Comparison of ENCODE assay signal across 8 cellular contexts in genomic region chr3:128011140-128011539, GRCh38. TPM values are rescaled to one million over a fixed set of nuclear protein-coding genes. Genes with fewer than 3 reads are reported as not detected.
DNase-seq lines count a peak whose midpoint lies in the region; ATAC-seq, FAIRE-seq and TF ChIP-seq lines count a peak whose summit lies in the region.

No MANE protein-coding gene starts in this region.

- TF ChIP-seq CTCF in fibroblast of pulmonary artery (IDR thresholded peaks at IDR 0.05; ENCODE audit: low read length, missing control alignments): peak; percentile 41

- no peak overlapping the region for H3K4me3 ChIP-seq in fibroblast of pulmonary artery (replicated peaks; ENCODE audit: low read depth, low read length)

- no peaks in the 10 kb centered on the region for H3K36me3 Mint-ChIP-seq in activated T-helper 2 cell treated with anti-CD3 and anti-CD28 coated beads, Interferon-gamma antibody, Interleukin-2, Interleukin-4, amounts not matched to agents 10 μg/mL and 5 μg/mL and 100 μg/mL, durations not matched to agents 14 hours and 24 hours and 36 hours (ENCODE audit: low read depth)

- H3K4me3 Mint-ChIP-seq in activated T-helper 2 cell treated with anti-CD3 and anti-CD28 coated beads, Interferon-gamma antibody, Interleukin-2, Interleukin-4, amounts not matched to agents 10 μg/mL and 5 μg/mL and 100 μg/mL, durations not matched to agents 14 hours and 24 hours and 36 hours (ENCODE audit: low read depth): no peak overlapping the region

- peaks cover 1% of the 10 kb centered on the region for H3K27me3 Mint-ChIP-seq in activated T-helper 2 cell treated with anti-CD3 and anti-CD28 coated beads, Interferon-gamma antibody, Interleukin-2, Interleukin-4, amounts not matched to agents 10 μg/mL and 5 μg/mL and 100 μg/mL, durations not matched to agents 14 hours and 24 hours and 36 hours (ENCODE audit: low read depth)

- DNase-seq in D341Med (ENCODE audit: low spot score) (peak; percentile 78), HTR-8/SVneo (ENCODE audit: insufficient read length, low spot score) (peak; percentile 75), RPMI7951 (ENCODE audit: low read depth) (peak; percentile 20), fibroblast of pulmonary artery (ENCODE audit: low read depth) (peak; percentile 25)
- DNase-seq in stimulated activated naive CD8-positive, alpha-beta T cell treated with anti-CD3 and anti-CD28 coated beads, Interleukin-15, Interleukin-2, amounts not matched to agents 100 U/mL and 50 U/mL, for 24 hours: peak; percentile 30
- DNase-seq in activated CD4-positive, CD25-positive, alpha-beta regulatory T cell treated with anti-CD3 and anti-CD28 coated beads, Interleukin-2, amount 50 U/mL, for 72 hours: no peak
- no peak for DNase-seq in activated T-helper 2 cell treated with anti-CD3 and anti-CD28 coated beads, Interferon-gamma antibody, Interleukin-2, Interleukin-4, amounts not matched to agents 10 μg/mL and 5 μg/mL and 100 μg/mL, durations not matched to agents 14 hours and 24 hours and 36 hours (ENCODE audit: low spot score)

- no peak overlapping the region for H3K27ac Mint-ChIP-seq in activated T-helper 2 cell treated with anti-CD3 and anti-CD28 coated beads, Interferon-gamma antibody, Interleukin-2, Interleukin-4, amounts not matched to agents 10 μg/mL and 5 μg/mL and 100 μg/mL, durations not matched to agents 14 hours and 24 hours and 36 hours

- intact Hi-C loops in activated T-helper 2 cell treated with anti-CD3 and anti-CD28 coated beads, Interferon-gamma antibody, Interleukin-2, Interleukin-4, amounts not matched to agents 10 μg/mL and 5 μg/mL and 100 μg/mL, durations not matched to agents 14 hours and 24 hours and 36 hours (cut with micrococcal nuclease): no loop called here

- no peaks in the 10 kb centered on the region for H3K9me3 Mint-ChIP-seq in activated T-helper 2 cell treated with anti-CD3 and anti-CD28 coated beads, Interferon-gamma antibody, Interleukin-2, Interleukin-4, amounts not matched to agents 10 μg/mL and 5 μg/mL and 100 μg/mL, durations not matched to agents 14 hours and 24 hours and 36 hours

- ATAC-seq in stimulated activated naive CD8-positive, alpha-beta T cell treated with anti-CD3 and anti-CD28 coated beads, Interleukin-15, Interleukin-2, amounts not matched to agents 100 U/mL and 50 U/mL, for 24 hours: no peak
- ATAC-seq in HG02970 (IDR thresholded peaks at IDR 0.05; ENCODE audit: low FRiP score, unreplicated experiment): no peak

- FAIRE-seq in HTR-8/SVneo (lab: Jason Lieb, UNC): no peak

- H3K4me1 Mint-ChIP-seq in activated T-helper 2 cell treated with anti-CD3 and anti-CD28 coated beads, Interferon-gamma antibody, Interleukin-2, Interleukin-4, amounts not matched to agents 10 μg/mL and 5 μg/mL and 100 μg/mL, durations not matched to agents 14 hours and 24 hours and 36 hours (ENCODE audit: low read depth): peaks cover 4% of the 10 kb centered on the region

RNA-seq across cellular contexts. Expression of gene SEC61A1, which starts 41.1 kb away (rescaled TPM):
- 211 and 234 TPM in 2 replicates for total RNA-seq in RPMI7951 (2014; rRNA removed; shearing (Covaris generic))
- total RNA-seq in activated T-helper 2 cell treated with anti-CD3 and anti-CD28 coated beads, Interferon-gamma antibody, Interleukin-2, Interleukin-4, amounts not matched to agents 10 μg/mL and 5 μg/mL and 100 μg/mL, durations not matched to agents 14 hours and 24 hours and 36 hours: 210 and 217 TPM in 2 replicates

Comparison
In these comparisons a context has a peak if more than half of its experiments do, and no peak if none do; other contexts are left out.
1. DNase-seq: peak in D341Med (single experiment), HTR-8/SVneo (single experiment), RPMI7951 (single experiment), fibroblast of pulmonary artery (single experiment) and stimulated activated naive CD8-positive, alpha-beta T cell treated with anti-CD3 and anti-CD28 coated beads, Interleukin-15, Interleukin-2, amounts not matched to agents 100 U/mL and 50 U/mL, for 24 hours (single experiment); none in activated CD4-positive, CD25-positive, alpha-beta regulatory T cell treated with anti-CD3 and anti-CD28 coated beads, Interleukin-2, amount 50 U/mL, for 72 hours (single experiment) and activated T-helper 2 cell treated with anti-CD3 and anti-CD28 coated beads, Interferon-gamma antibody, Interleukin-2, Interleukin-4, amounts not matched to agents 10 μg/mL and 5 μg/mL and 100 μg/mL, durations not matched to agents 14 hours and 24 hours and 36 hours (single experiment).